Comparison of ENCODE assay signal across 21 cellular contexts in genomic region chr3:79011821-79012529, GRCh38.
DNase-seq lines count a peak whose midpoint lies in the region; ATAC-seq and TF ChIP-seq lines count a peak whose summit lies in the region.
"Had no signal": no experiment of that assay in that cellular context is flagged by ENCODE, and none has a peak within 500 bp of the region (broad histone marks: within the 10 kb centered on the region; RNA-seq: fewer than 3 reads in every experiment).

No MANE protein-coding gene starts in this region.

- H3K36me3 ChIP-seq in GM06990 (ENCODE audit: control insufficient read depth, insufficient read depth, low read length) (no peaks in the 10 kb centered on the region), fibroblast of lung (ENCODE audit: control insufficient read depth, insufficient read depth, low read length) (no peaks in the 10 kb centered on the region), gastrocnemius medialis (no peaks in the 10 kb centered on the region)
- H3K36me3 ChIP-seq: breast epithelium, ovary had no signal

- no peak overlapping the region for H3K9ac ChIP-seq in fibroblast of lung (ENCODE audit: insufficient read depth, low read length)

- H3K27ac Mint-ChIP-seq in HFFc6, result no peak overlapping the region; the same call in 1 of the 2 replicates
- H3K27ac Mint-ChIP-seq: activated CD4-positive, alpha-beta memory T cell treated with anti-CD3 and anti-CD28 coated beads for 36 hours; CD8-positive, alpha-beta memory T cell had no signal

- peaks cover 19% of the 10 kb centered on the region for H3K79me2 ChIP-seq in fibroblast of lung (ENCODE audit: control insufficient read depth, insufficient read depth, low read length)

- H4K20me1 ChIP-seq in fibroblast of lung (ENCODE audit: control insufficient read depth, extremely low read depth, insufficient read depth, low read length), result no peaks in the 10 kb centered on the region

- TF ChIP-seq CTCF in GM06990 (IDR thresholded peaks at IDR 0.05; ENCODE audit: insufficient read depth, low read length, poor library complexity, severe bottlenecking), result no peak
- TF ChIP-seq CTCF in fibroblast of lung (conservative IDR thresholded peaks at IDR 0.05 in 1 of 2, IDR thresholded peaks at IDR 0.05 in 1 of 2; ENCODE audit: low read depth in 1 of 2, low read length in 2 of 2), result no peak
- no peak for TF ChIP-seq CTCF in gastrocnemius medialis (IDR thresholded peaks at IDR 0.05 in 4 of 5, conservative IDR thresholded peaks at IDR 0.05 in 1 of 5)
- no peak for TF ChIP-seq CTCF in HFFc6 (IDR thresholded peaks at IDR 0.05)

- no peak overlapping the region for H3K4me3 Mint-ChIP-seq in HFFc6
- H3K4me3 Mint-ChIP-seq: activated CD4-positive, alpha-beta memory T cell treated with anti-CD3 and anti-CD28 coated beads for 36 hours; CD8-positive, alpha-beta memory T cell; naive B cell had no signal

- H3K4me2 ChIP-seq in fibroblast of lung (ENCODE audit: extremely low read depth, insufficient read depth, low read length), result peak overlapping the region; percentile 36

- TF ChIP-seq POLR2A in gastrocnemius medialis (IDR thresholded peaks at IDR 0.05), result no peak

- DNase-seq in GM06990 (ENCODE audit: extremely low read depth, insufficient read length), result no peak
- peak; percentile 48 for DNase-seq in NCI-H345 (lab: John Stamatoyannopoulos, UW)
- no peak for DNase-seq in fibroblast of lung (ENCODE audit: low read depth in 2 of 2)
- peak in 1 of 2 donors; percentile 33 for DNase-seq in gastrocnemius medialis
- no peak for DNase-seq in HFFc6
- DNase-seq in NCI-H226, result no peak
- no peak for DNase-seq in amygdala (lab: John Stamatoyannopoulos, UW)
- DNase-seq: activated CD4-positive, alpha-beta memory T cell treated with anti-CD3 and anti-CD28 coated beads for 36 hours; activated CD4-positive, CD25-positive, alpha-beta regulatory T cell; activated gamma-delta T cell; CD8-positive, alpha-beta memory T cell; DMS79 treated with DMSO at 0.1 percent for 48 hours; head of caudate nucleus; mesenchymal stem cell; naive B cell; NCI-H2029; NCI-H524 treated with DMSO at 0.1 percent for 48 hours; ovary; PC-3; Right ventricle myocardium superior had no signal

- no peaks in the 10 kb centered on the region for H3K9me3 Mint-ChIP-seq in HFFc6
- H3K9me3 Mint-ChIP-seq: naive B cell had no signal

- peak; percentile 89 to 92 for ATAC-seq in gastrocnemius medialis
- ATAC-seq: PC-3 had no signal

- H3K27ac ChIP-seq in fibroblast of lung (ENCODE audit: insufficient read depth, low read length) (no peak overlapping the region), gastrocnemius medialis (peak overlapping the region; percentile 54 to 84 (median 72))
- H3K27ac ChIP-seq: breast epithelium, ovary had no signal

- H3K9me3 ChIP-seq in fibroblast of lung (ENCODE audit: control insufficient read depth, insufficient read depth, low read depth, low read length) (no peaks in the 10 kb centered on the region), gastrocnemius medialis (no peaks in the 10 kb centered on the region)
- H3K9me3 ChIP-seq: breast epithelium, ovary had no signal

- H3K4me3 ChIP-seq in GM06990 (replicated peaks; ENCODE audit: low read depth, low read length), result peak overlapping the region; percentile 33
- H3K4me3 ChIP-seq in fibroblast of lung (replicated peaks in 1 of 4; ENCODE audit: control extremely low read depth in 1 of 4, insufficient read depth in 1 of 4, low read depth in 3 of 4, low read length in 4 of 4), result no peak overlapping the region
- H3K4me3 ChIP-seq in gastrocnemius medialis, result peak overlapping the region in 2 of 4 donors; percentile 27
- H3K4me3 ChIP-seq: breast epithelium, ovary had no signal

- in situ Hi-C loops in gastrocnemius medialis (cut with MboI; ENCODE audit: low sequenced_read_pairs in 4 of 4), result no loop called here

- 0 out of 2 replicates have a peak, but pooled peaks cover 17% of the 10 kb centered on the region for H3K4me1 Mint-ChIP-seq in HFFc6 (ENCODE audit: low read depth)
- H3K4me1 Mint-ChIP-seq: CD8-positive, alpha-beta memory T cell had no signal

- H3K27me3 Mint-ChIP-seq in HFFc6 (ENCODE audit: insufficient read depth), result no peaks in the 10 kb centered on the region; the same call in 1 of the 2 replicates
- H3K27me3 Mint-ChIP-seq: activated CD4-positive, alpha-beta memory T cell treated with anti-CD3 and anti-CD28 coated beads for 36 hours; CD8-positive, alpha-beta memory T cell had no signal

- no peak overlapping the region for H2AFZ ChIP-seq in fibroblast of lung (ENCODE audit: low read length)

- no peaks in the 10 kb centered on the region for H3K36me3 Mint-ChIP-seq in HFFc6 (ENCODE audit: low read depth)
- H3K36me3 Mint-ChIP-seq: activated CD4-positive, alpha-beta memory T cell treated with anti-CD3 and anti-CD28 coated beads for 36 hours; CD8-positive, alpha-beta memory T cell; naive B cell had no signal

- intact Hi-C loops in gastrocnemius medialis (cut with DNase I; ENCODE audit: low total_unique reads), result no loop called here

- no peaks in the 10 kb centered on the region for H3K4me1 ChIP-seq in fibroblast of lung (ENCODE audit: control insufficient read depth, extremely low read depth, insufficient read depth, low read length)
- peaks cover 0 to 23% of the 10 kb centered on the region in 2 donors for H3K4me1 ChIP-seq in gastrocnemius medialis
- H3K4me1 ChIP-seq: breast epithelium had no signal

- H3K27me3 ChIP-seq in GM06990 (replicated peaks; ENCODE audit: control insufficient read depth, insufficient read depth, low read length) (no peaks in the 10 kb centered on the region), fibroblast of lung (ENCODE audit: control insufficient read depth, insufficient read depth, low read length) (no peaks in the 10 kb centered on the region), gastrocnemius medialis (no peaks in the 10 kb centered on the region)
- H3K27me3 ChIP-seq: breast epithelium, ovary had no signal
